ENCODE assay signal across 31 cellular contexts in the genomic region with DNA sequence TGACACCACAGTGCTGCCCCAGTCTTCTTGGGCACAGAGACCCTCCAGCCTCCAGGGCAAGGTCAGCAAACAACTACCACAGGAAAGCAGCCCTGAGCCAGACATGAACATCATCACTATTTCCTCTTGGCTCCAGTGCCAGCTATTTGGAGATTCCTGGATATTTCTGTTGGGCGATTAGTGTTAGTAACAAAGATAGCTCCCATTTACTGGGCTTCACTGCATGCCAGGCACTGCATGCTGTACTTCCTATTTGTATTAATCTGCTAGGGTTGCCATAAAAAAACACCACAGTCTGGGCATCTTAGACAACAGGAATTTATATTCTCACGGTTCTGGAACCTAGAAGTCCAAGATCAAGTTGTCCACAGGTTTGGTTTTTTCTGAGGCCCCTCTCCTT.
A peak's percentile ranks its signal among the peaks of the same experiment; 100 is the strongest.
DNase-seq lines count a peak whose midpoint lies in the region; ATAC-seq, FAIRE-seq and TF ChIP-seq lines count a peak whose summit lies in the region.
"Had no signal": no experiment of that assay in that cellular context is flagged by ENCODE, and none has a peak within 500 bp of the region (broad histone marks: within the 10 kb centered on the region; RNA-seq: fewer than 3 reads in every experiment).

No MANE protein-coding gene starts in this region.

- H3K9me3 ChIP-seq in tibial artery = no peaks in the 10 kb centered on the region
- H3K9me3 ChIP-seq: Peyer's patch, psoas muscle, SJSA1, stomach, tibial nerve had no signal

- intact Hi-C loops in left cardiac atrium (cut with DNase I) (no loop called here), Right ventricle myocardium inferior (cut with DNase I) (no loop called here), tibial artery (cut with DNase I; ENCODE audit: low total_unique reads) (no loop called here)

- in situ Hi-C loops in astrocyte of the spinal cord (cut with HindIII; ENCODE audit: low sequenced_read_pairs) = no loop called here

- H3K36me3 ChIP-seq in tibial artery = no peaks in the 10 kb centered on the region
- H3K36me3 ChIP-seq: brain microvascular endothelial cell, Peyer's patch, SJSA1, stomach, tibial nerve had no signal

- peak; percentile 48 to 73 for ATAC-seq in left cardiac atrium
- no peak for ATAC-seq in Right ventricle myocardium inferior
- ATAC-seq: activated naive CD8-positive, alpha-beta T cell treated with anti-CD3 and anti-CD28 coated beads, Interleukin-2, amount 50 U/mL, for 24 hours; activated T-cell treated with anti-CD3 and anti-CD28 coated beads, Interleukin-2, amount 50 U/mL, for 4 hours; effector memory CD8-positive, alpha-beta T cell; GM23338; psoas muscle; T-cell had no signal

- TF ChIP-seq CTCF in astrocyte of the spinal cord (IDR thresholded peaks at IDR 0.05; ENCODE audit: low read depth, low read length) = no peak
- TF ChIP-seq CTCF in tibial artery (IDR thresholded peaks at IDR 0.05) = no peak

- peaks cover 0 to 50% (median 37%) of the 10 kb centered on the region in 4 donors for H3K4me1 ChIP-seq in tibial artery
- H3K4me1 ChIP-seq: Peyer's patch, psoas muscle had no signal

- H3K27ac ChIP-seq in tibial artery (peak overlapping the region; percentile 35), caudate nucleus (ENCODE audit: low read depth, low read length) (no peak overlapping the region)
- H3K27ac ChIP-seq: brain microvascular endothelial cell, Peyer's patch, psoas muscle, SJSA1, stomach had no signal

- no peak for FAIRE-seq in HTR-8/SVneo (lab: Jason Lieb, UNC)
- FAIRE-seq: colon, G401.6 had no signal

- DNase-seq in left cardiac atrium (no peak), Right ventricle myocardium inferior (ENCODE audit: missing footprints) (no peak), astrocyte of the spinal cord (ENCODE audit: low read depth, low spot score) (peak; percentile 51), hepatic stellate cell (ENCODE audit: low spot score) (peak; percentile 5), tibial artery (peak in 1 of 2 donors; percentile 20), HTR-8/SVneo (ENCODE audit: insufficient read length, low spot score) (no peak), caudate nucleus (lab: John Stamatoyannopoulos, UW) (no peak)
- no peak for DNase-seq in activated naive CD4-positive, alpha-beta T cell treated with Interleukin-2 at 50 U/mL for 16 hours
- DNase-seq: 8988T; activated B cell treated with CpG ODN at 0.5 μM for 24 hours; activated CD4-positive, alpha-beta T cell treated with anti-CD3 and anti-CD28 coated beads, Interleukin-2, amount 50 U/mL, for 1 hour; activated gamma-delta T cell treated with Interleukin-2 at 50 U/mL for 16 hours; activated naive CD8-positive, alpha-beta T cell treated with anti-CD3 and anti-CD28 coated beads, Interleukin-2, amount 50 U/mL, for 24 hours; activated T-cell treated with anti-CD3 and anti-CD28 coated beads, Interleukin-2, amount 50 U/mL, for 4 hours; brain microvascular endothelial cell; DMS153; effector memory CD8-positive, alpha-beta T cell; foreskin melanocyte; Kasumi-1; NCI-H187; NCI-H2171 treated with DMSO at 0.1 percent for 48 hours; NCI-H524 treated with DMSO at 0.1 percent for 48 hours; Peyer's patch; psoas muscle; stomach; T-cell had no signal

- H3K27me3 ChIP-seq in tibial artery = no peaks in the 10 kb centered on the region
- H3K27me3 ChIP-seq: brain microvascular endothelial cell, Peyer's patch, SJSA1, stomach, tibial nerve had no signal

- H3K4me3 ChIP-seq in astrocyte of the spinal cord (ENCODE audit: low read depth, low read length) (no peak overlapping the region), tibial artery (no peak overlapping the region)
- H3K4me3 ChIP-seq: GM23338, Peyer's patch, psoas muscle, SJSA1, stomach, tibial nerve had no signal

Comparison
In these comparisons a context has a peak if more than half of its experiments do, and no peak if none do; other contexts are left out.
1. DNase-seq: peak in astrocyte of the spinal cord (single experiment) and hepatic stellate cell (single experiment); none in left cardiac atrium (single experiment), Right ventricle myocardium inferior (single experiment), HTR-8/SVneo (single experiment), activated naive CD4-positive, alpha-beta T cell treated with Interleukin-2 at 50 U/mL for 16 hours (single experiment) and caudate nucleus (0 of 61).